2 cellular contexts compared by ENCODE assay signal in genomic region chr4:124710253-124710849, GRCh38.
TF ChIP-seq lines count a peak whose summit lies in the region.

No MANE protein-coding gene starts in this region.

TF ChIP-seq in K562, 482 proteins besides CTCF, POLR2A, EP300 and RAD21 (continues in another document):
- TF ChIP-seq, protein P1, sequence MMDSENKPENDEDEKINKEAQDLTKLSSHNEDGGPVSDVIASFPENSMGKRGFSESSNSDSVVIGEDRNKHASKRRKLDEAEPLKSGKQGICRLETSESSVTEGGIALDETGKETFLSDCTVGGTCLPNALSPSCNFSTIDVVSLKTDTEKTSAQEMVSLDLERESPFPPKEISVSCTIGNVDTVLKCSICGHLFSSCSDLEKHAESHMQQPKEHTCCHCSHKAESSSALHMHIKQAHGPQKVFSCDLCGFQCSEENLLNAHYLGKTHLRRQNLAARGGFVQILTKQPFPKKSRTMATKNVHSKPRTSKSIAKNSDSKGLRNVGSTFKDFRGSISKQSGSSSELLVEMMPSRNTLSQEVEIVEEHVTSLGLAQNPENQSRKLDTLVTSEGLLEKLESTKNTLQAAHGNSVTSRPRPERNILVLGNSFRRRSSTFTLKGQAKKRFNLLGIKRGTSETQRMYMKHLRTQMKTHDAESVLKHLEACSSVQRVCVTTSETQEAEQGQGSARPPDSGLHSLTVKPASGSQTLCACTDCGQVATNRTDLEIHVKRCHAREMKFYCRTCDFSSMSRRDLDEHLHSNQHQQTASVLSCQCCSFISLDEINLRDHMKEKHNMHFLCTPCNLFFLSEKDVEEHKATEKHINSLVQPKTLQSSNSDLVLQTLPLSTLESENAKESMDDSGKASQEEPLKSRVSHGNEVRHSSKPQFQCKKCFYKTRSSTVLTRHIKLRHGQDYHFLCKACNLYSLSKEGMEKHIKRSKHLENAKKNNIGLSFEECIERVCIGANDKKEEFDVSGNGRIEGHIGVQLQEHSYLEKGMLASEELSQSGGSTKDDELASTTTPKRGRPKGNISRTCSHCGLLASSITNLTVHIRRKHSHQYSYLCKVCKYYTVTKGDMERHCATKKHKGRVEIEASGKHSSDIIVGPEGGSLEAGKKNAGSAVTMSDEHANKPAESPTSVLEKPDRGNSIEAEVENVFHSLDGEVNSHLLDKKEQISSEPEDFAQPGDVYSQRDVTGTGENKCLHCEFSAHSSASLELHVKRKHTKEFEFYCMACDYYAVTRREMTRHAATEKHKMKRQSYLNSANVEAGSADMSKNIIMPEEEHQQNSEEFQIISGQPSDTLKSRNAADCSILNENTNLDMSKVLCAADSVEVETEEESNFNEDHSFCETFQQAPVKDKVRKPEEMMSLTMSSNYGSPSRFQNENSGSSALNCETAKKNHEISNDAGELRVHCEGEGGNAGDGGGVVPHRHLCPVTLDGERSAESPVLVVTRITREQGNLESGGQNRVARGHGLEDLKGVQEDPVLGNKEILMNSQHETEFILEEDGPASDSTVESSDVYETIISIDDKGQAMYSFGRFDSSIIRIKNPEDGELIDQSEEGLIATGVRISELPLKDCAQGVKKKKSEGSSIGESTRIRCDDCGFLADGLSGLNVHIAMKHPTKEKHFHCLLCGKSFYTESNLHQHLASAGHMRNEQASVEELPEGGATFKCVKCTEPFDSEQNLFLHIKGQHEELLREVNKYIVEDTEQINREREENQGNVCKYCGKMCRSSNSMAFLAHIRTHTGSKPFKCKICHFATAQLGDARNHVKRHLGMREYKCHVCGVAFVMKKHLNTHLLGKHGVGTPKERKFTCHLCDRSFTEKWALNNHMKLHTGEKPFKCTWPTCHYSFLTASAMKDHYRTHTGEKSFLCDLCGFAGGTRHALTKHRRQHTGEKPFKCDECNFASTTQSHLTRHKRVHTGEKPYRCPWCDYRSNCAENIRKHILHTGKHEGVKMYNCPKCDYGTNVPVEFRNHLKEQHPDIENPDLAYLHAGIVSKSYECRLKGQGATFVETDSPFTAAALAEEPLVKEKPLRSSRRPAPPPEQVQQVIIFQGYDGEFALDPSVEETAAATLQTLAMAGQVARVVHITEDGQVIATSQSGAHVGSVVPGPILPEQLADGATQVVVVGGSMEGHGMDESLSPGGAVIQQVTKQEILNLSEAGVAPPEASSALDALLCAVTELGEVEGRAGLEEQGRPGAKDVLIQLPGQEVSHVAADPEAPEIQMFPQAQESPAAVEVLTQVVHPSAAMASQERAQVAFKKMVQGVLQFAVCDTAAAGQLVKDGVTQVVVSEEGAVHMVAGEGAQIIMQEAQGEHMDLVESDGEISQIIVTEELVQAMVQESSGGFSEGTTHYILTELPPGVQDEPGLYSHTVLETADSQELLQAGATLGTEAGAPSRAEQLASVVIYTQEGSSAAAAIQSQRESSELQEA (IDR thresholded peaks at IDR 0.05; ENCODE audit: low read depth) = no peak
- TF ChIP-seq ZNF586 (CRISPR knock-in tag; conservative IDR thresholded peaks at IDR 0.05) (no peak), ZNF24 (IDR thresholded peaks at IDR 0.05) (no peak), HMBOX1 (IDR thresholded peaks at IDR 0.05) (peak; percentile 57; the same call in 1 of the 2 replicates), CBFB (CRISPR knock-in tag; IDR thresholded peaks at IDR 0.05) (no peak), MAX (CRISPR knock-in tag; IDR thresholded peaks at IDR 0.05) (no peak), RBM17 (IDR thresholded peaks at IDR 0.05; ENCODE audit: borderline replicate concordance, low read depth, low read length) (no peak), ZFPM2 (CRISPR knock-in tag; IDR thresholded peaks at IDR 0.05) (no peak), ZNF316 (IDR thresholded peaks at IDR 0.05) (peak; percentile 75), RBBP5 (IDR thresholded peaks at IDR 0.05; ENCODE audit: borderline replicate concordance, insufficient read depth, low read length, poor library complexity, severe bottlenecking) (no peak), KDM4B (IDR thresholded peaks at IDR 0.05; ENCODE audit: borderline replicate concordance in 2 of 2, low read depth in 1 of 2) (no peak), TAF7 (tag; IDR thresholded peaks at IDR 0.05) (no peak)
- TF ChIP-seq, protein P2, sequence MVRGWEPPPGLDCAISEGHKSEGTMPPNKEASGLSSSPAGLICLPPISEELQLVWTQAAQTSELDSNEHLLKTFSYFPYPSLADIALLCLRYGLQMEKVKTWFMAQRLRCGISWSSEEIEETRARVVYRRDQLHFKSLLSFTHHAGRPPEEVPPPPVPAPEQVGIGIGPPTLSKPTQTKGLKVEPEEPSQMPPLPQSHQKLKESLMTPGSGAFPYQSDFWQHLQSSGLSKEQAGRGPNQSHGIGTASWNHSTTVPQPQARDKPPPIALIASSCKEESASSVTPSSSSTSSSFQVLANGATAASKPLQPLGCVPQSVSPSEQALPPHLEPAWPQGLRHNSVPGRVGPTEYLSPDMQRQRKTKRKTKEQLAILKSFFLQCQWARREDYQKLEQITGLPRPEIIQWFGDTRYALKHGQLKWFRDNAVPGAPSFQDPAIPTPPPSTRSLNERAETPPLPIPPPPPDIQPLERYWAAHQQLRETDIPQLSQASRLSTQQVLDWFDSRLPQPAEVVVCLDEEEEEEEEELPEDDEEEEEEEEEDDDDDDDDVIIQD (CRISPR knock-in tag; IDR thresholded peaks at IDR 0.05) = no peak
- TF ChIP-seq, protein P3, sequence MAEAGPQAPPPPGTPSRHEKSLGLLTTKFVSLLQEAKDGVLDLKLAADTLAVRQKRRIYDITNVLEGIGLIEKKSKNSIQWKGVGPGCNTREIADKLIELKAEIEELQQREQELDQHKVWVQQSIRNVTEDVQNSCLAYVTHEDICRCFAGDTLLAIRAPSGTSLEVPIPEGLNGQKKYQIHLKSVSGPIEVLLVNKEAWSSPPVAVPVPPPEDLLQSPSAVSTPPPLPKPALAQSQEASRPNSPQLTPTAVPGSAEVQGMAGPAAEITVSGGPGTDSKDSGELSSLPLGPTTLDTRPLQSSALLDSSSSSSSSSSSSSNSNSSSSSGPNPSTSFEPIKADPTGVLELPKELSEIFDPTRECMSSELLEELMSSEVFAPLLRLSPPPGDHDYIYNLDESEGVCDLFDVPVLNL (CRISPR knock-in tag; IDR thresholded peaks at IDR 0.05; ENCODE audit: low read depth) = no peak

TF ChIP-seq in HepG2, 621 proteins besides CTCF, POLR2A, EP300 and RAD21:
- TF ChIP-seq HDAC1 (CRISPR knock-in tag; IDR thresholded peaks at IDR 0.05) (no peak), GMEB2 (CRISPR knock-in tag; IDR thresholded peaks at IDR 0.05; ENCODE audit: low read depth) (no peak), HNRNPK (IDR thresholded peaks at IDR 0.05; ENCODE audit: low read depth, low read length, poor library complexity, severe bottlenecking) (no peak), ZNF510 (CRISPR knock-in tag; IDR thresholded peaks at IDR 0.05; ENCODE audit: low read depth) (no peak), GABPA (IDR thresholded peaks at IDR 0.05; ENCODE audit: low read depth, low read length) (no peak), GABPA (CRISPR knock-in tag; IDR thresholded peaks at IDR 0.05; ENCODE audit: low read depth) (no peak), MAFK (conservative IDR thresholded peaks at IDR 0.05 in 1 of 2, IDR thresholded peaks at IDR 0.05 in 1 of 2; ENCODE audit: low read length in 2 of 2) (peak; percentile 45 to 63), GFI1 (CRISPR knock-in tag; IDR thresholded peaks at IDR 0.05; ENCODE audit: borderline replicate concordance) (no peak), ZNF33B (CRISPR knock-in tag; IDR thresholded peaks at IDR 0.05) (no peak), TARDBP (CRISPR knock-in tag; IDR thresholded peaks at IDR 0.05) (no peak), MYPOP (CRISPR knock-in tag; IDR thresholded peaks at IDR 0.05) (no peak), TSC22D2 (CRISPR knock-in tag; IDR thresholded peaks at IDR 0.05; ENCODE audit: borderline replicate concordance) (no peak), MAFF (IDR thresholded peaks at IDR 0.05; ENCODE audit: low read depth, low read length) (peak; percentile 59), ZNF350 (CRISPR knock-in tag; IDR thresholded peaks at IDR 0.05; ENCODE audit: borderline replicate concordance, low read depth) (no peak), SMARCE1 (IDR thresholded peaks at IDR 0.05; ENCODE audit: borderline replicate concordance) (no peak)
- TF ChIP-seq, protein P4, sequence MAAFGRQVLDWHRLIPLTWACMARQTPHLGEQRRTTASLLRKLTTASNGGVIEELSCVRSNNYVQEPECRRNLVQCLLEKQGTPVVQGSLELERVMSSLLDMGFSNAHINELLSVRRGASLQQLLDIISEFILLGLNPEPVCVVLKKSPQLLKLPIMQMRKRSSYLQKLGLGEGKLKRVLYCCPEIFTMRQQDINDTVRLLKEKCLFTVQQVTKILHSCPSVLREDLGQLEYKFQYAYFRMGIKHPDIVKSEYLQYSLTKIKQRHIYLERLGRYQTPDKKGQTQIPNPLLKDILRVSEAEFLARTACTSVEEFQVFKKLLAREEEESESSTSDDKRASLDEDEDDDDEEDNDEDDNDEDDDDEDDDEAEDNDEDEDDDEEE (CRISPR knock-in tag; IDR thresholded peaks at IDR 0.05) = no peak
- TF ChIP-seq, protein P5, sequence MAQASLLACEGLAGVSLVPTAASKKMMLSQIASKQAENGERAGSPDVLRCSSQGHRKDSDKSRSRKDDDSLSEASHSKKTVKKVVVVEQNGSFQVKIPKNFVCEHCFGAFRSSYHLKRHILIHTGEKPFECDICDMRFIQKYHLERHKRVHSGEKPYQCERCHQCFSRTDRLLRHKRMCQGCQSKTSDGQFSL (CRISPR knock-in tag; IDR thresholded peaks at IDR 0.05) = no peak
- TF ChIP-seq, protein P6, sequence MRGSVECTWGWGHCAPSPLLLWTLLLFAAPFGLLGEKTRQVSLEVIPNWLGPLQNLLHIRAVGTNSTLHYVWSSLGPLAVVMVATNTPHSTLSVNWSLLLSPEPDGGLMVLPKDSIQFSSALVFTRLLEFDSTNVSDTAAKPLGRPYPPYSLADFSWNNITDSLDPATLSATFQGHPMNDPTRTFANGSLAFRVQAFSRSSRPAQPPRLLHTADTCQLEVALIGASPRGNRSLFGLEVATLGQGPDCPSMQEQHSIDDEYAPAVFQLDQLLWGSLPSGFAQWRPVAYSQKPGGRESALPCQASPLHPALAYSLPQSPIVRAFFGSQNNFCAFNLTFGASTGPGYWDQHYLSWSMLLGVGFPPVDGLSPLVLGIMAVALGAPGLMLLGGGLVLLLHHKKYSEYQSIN (CRISPR knock-in tag; IDR thresholded peaks at IDR 0.05; ENCODE audit: borderline replicate concordance) = no peak
- TF ChIP-seq, protein P7, sequence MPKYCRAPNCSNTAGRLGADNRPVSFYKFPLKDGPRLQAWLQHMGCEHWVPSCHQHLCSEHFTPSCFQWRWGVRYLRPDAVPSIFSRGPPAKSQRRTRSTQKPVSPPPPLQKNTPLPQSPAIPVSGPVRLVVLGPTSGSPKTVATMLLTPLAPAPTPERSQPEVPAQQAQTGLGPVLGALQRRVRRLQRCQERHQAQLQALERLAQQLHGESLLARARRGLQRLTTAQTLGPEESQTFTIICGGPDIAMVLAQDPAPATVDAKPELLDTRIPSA (CRISPR knock-in tag; IDR thresholded peaks at IDR 0.05; ENCODE audit: borderline replicate concordance) = no peak
